Comparison of ENCODE assay signal across 23 cellular contexts in genomic region chr3:112752092-112752512, GRCh38.
DNase-seq lines count a peak whose midpoint lies in the region; ATAC-seq, FAIRE-seq and TF ChIP-seq lines count a peak whose summit lies in the region.
"Had no signal": no experiment of that assay in that cellular context is flagged by ENCODE, and none has a peak within 500 bp of the region (broad histone marks: within the 10 kb centered on the region; RNA-seq: fewer than 3 reads in every experiment).

No MANE protein-coding gene starts in this region.

- DNase-seq in NCI-H1105 treated with DMSO at 0.1 percent for 48 hours (lab: John Stamatoyannopoulos, UW) (peak; percentile 6), NCI-H1105 (lab: John Stamatoyannopoulos, UW) (no peak), NCI-H2029 (lab: John Stamatoyannopoulos, UW) (peak; percentile 52), fibroblast of mammary gland (ENCODE audit: low read depth) (peak; percentile 60), small intestine (peak; percentile 92), NCI-H226 (no peak), NCI-H2196 (lab: John Stamatoyannopoulos, UW; ENCODE audit: unreplicated experiment) (no peak)
- DNase-seq: activated naive CD8-positive, alpha-beta T cell treated with anti-CD3 and anti-CD28 coated beads for 36 hours; foreskin melanocyte; left ventricle myocardium inferior; NCI-H1436; NCI-H510A; PC-3 had no signal

- WGBS in small intestine, 3 donors, result 21 to 57% (median 23%) methylated on average over 1 of the region's 1 CpG

- H3K9me3 ChIP-seq in small intestine (ENCODE audit: control insufficient read depth, low read depth), result no peaks in the 10 kb centered on the region
- H3K9me3 ChIP-seq: breast epithelium, tibial nerve had no signal

- H3K27ac ChIP-seq in small intestine (ENCODE audit: low read depth in 1 of 2, low read length in 1 of 2), result peak overlapping the region in 1 of 2 donors; percentile 67
- H3K27ac ChIP-seq: breast epithelium, KMS-11, left ventricle myocardium inferior, parathyroid adenoma, tibial nerve had no signal

- no peak for ATAC-seq in HG03565 (IDR thresholded peaks at IDR 0.05; ENCODE audit: unreplicated experiment)
- ATAC-seq: PC-3; SK-N-SH treated with all-trans-retinoic acid at 6 μM for 48 hours; stimulated activated effector memory CD8-positive, alpha-beta T cell treated with anti-CD3 and anti-CD28 coated beads, Interleukin-12 subunit alpha, Interleukin-12 subunit beta, amount 100 ng/mL, for 72 hours had no signal

- FAIRE-seq in small intestine (lab: Jason Lieb, UNC), result no peak
- FAIRE-seq: A204.1, G401.6, GM12891 had no signal

- peaks cover 2% of the 10 kb centered on the region in 2 donors for H3K4me1 ChIP-seq in small intestine (ENCODE audit: control insufficient read depth in 2 of 2, insufficient read depth in 1 of 2, low read depth in 1 of 2, low read length in 1 of 2)
- H3K4me1 ChIP-seq: breast epithelium, left ventricle myocardium inferior, parathyroid adenoma, tibial nerve had no signal

- H3K36me3 ChIP-seq in small intestine (ENCODE audit: control insufficient read depth in 2 of 2, insufficient read depth in 2 of 2, low read length in 2 of 2), result no peaks in the 10 kb centered on the region
- H3K36me3 ChIP-seq: breast epithelium, left ventricle myocardium inferior, tibial nerve had no signal

- H3K4me3 ChIP-seq in fibroblast of mammary gland (ENCODE audit: control insufficient read depth, low read depth, low read length), result no peak overlapping the region
- no peak overlapping the region for H3K4me3 ChIP-seq in small intestine (ENCODE audit: low read depth in 1 of 2, low read length in 2 of 2)
- H3K4me3 ChIP-seq: breast epithelium, left ventricle myocardium inferior, tibial nerve had no signal

- H3K27me3 ChIP-seq in small intestine (ENCODE audit: control insufficient read depth in 2 of 2, insufficient read depth in 2 of 2, low read length in 2 of 2), result no peaks in the 10 kb centered on the region
- H3K27me3 ChIP-seq: breast epithelium, tibial nerve had no signal

- no peak for TF ChIP-seq CTCF in fibroblast of mammary gland (conservative IDR thresholded peaks at IDR 0.05; ENCODE audit: control insufficient read depth, insufficient read depth, low read depth, low read length)

Comparison
In these comparisons a context has a peak if more than half of its experiments do, and no peak if none do; other contexts are left out.
1. DNase-seq: peak in NCI-H1105 treated with DMSO at 0.1 percent for 48 hours (single experiment), NCI-H2029 (single experiment), fibroblast of mammary gland (single experiment) and small intestine (single experiment); none in NCI-H1105 (single experiment), NCI-H226 (single experiment) and NCI-H2196 (single experiment).